In the genomic region with DNA sequence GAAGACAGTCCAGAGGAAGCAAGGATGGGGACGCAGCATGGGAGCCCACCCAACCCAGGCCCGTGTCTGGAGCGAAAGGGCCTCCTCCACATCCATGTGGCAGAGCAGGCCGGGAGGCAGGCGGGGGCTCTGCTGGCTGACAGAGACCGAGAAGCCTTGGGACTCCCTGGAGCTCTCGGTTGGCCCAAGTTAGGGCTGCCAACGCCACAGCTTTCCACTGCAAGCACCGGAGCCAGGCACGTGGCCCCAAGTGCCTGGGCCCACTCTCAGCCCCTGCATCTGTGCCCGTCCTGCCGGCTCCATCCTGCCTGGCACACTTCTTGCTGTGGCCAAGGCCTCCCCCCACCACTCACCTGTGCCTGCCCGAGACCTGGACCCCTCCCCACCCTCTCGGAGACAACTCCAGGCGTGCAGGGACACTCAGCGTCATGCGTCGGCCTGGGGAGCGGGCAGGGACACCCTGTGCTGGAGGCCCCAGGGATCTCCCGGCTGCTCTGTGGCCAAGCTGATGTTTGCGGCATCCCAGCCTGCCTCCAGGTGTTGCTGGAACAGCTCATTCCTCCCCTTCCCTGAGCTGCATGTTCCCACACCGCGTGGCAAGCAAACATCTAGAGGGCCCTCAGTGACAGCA, we compare ENCODE assay signal across 2 cellular contexts.
TF ChIP-seq lines count a peak whose summit lies in the region.

No MANE protein-coding gene starts in this region.

TF ChIP-seq in HepG2, 621 proteins besides CTCF, POLR2A, EP300 and RAD21:
- no peak for TF ChIP-seq SUZ12 (IDR thresholded peaks at IDR 0.05; ENCODE audit: low read depth, low read length)
- no peak for TF ChIP-seq JDP2 (CRISPR knock-in tag; IDR thresholded peaks at IDR 0.05; ENCODE audit: borderline replicate concordance)

TF ChIP-seq in WTC11, 78 proteins besides CTCF, POLR2A, EP300 and RAD21 (continued from another document):
- TF ChIP-seq KAT7 (CRISPR knock-in tag; IDR thresholded peaks at IDR 0.05; ENCODE audit: borderline replicate concordance), result no peak
- TF ChIP-seq E2F1 (CRISPR knock-in tag; IDR thresholded peaks at IDR 0.05), result no peak
- TF ChIP-seq, protein P1, sequence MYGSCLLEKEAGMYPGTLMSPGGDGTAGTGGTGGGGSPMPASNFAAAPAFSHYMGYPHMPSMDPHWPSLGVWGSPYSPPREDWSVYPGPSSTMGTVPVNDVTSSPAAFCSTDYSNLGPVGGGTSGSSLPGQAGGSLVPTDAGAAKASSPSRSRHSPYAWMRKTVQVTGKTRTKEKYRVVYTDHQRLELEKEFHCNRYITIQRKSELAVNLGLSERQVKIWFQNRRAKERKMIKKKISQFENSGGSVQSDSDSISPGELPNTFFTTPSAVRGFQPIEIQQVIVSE (CRISPR knock-in tag; IDR thresholded peaks at IDR 0.05; ENCODE audit: borderline replicate concordance), result no peak
- no peak for TF ChIP-seq ZNF232 (CRISPR knock-in tag; IDR thresholded peaks at IDR 0.05)
- no peak for TF ChIP-seq ARID4B (CRISPR knock-in tag; IDR thresholded peaks at IDR 0.05; ENCODE audit: borderline replicate concordance)
- no peak for TF ChIP-seq ATF2 (CRISPR knock-in tag; IDR thresholded peaks at IDR 0.05; ENCODE audit: borderline replicate concordance, low read depth)
- no peak for TF ChIP-seq RELA (CRISPR knock-in tag; IDR thresholded peaks at IDR 0.05; ENCODE audit: borderline replicate concordance)
- no peak for TF ChIP-seq E2F4 (CRISPR knock-in tag; IDR thresholded peaks at IDR 0.05; ENCODE audit: borderline replicate concordance, low read depth)
- no peak for TF ChIP-seq HMGA2 (CRISPR knock-in tag; IDR thresholded peaks at IDR 0.05)
- TF ChIP-seq ZNF138 (CRISPR knock-in tag; conservative IDR thresholded peaks at IDR 0.05), result no peak
- no peak for TF ChIP-seq TEAD4 (CRISPR knock-in tag; IDR thresholded peaks at IDR 0.05)
